In the genomic region with DNA sequence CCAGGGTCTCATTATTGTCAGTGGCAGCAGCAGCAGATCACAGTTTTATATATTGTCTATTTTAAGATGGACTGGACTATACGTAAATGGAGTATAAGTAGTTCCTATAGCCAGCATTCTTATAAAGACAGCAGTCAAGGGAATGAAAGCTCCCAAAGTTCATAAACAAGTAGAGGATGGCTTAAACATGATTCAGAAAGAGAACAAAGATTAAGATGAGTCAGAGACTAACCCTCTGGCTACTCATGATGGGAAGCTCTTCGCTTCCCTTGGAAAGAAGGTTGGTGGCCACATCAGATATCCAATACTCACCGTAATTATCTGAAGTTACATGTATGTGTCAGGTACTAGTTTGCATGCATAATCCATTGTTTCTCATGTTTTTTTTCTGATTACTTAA, we compare ENCODE assay signal across 17 cellular contexts.
DNase-seq lines count a peak whose midpoint lies in the region; ATAC-seq and TF ChIP-seq lines count a peak whose summit lies in the region.
"Had no signal": no experiment of that assay in that cellular context is flagged by ENCODE, and none has a peak within 500 bp of the region (broad histone marks: within the 10 kb centered on the region; RNA-seq: fewer than 3 reads in every experiment).

No MANE protein-coding gene starts in this region.

- peak; percentile 70 for DNase-seq in MCF 10A (ENCODE audit: unreplicated experiment)
- DNase-seq in breast epithelium (ENCODE audit: low spot score in 2 of 2): no peak
- peak; percentile 51 for DNase-seq in astrocyte of the cerebellum (ENCODE audit: low read depth)
- DNase-seq in foreskin melanocyte: peak; percentile 48
- no peak for DNase-seq in body of pancreas
- DNase-seq in esophagus squamous epithelium (lab: John Stamatoyannopoulos, UW): no peak
- DNase-seq: activated CD4-positive, alpha-beta T cell treated with anti-CD3 and anti-CD28 coated beads for 4 hours; activated T-cell treated with anti-CD3 and anti-CD28 coated beads, Interleukin-2, amount 50 U/mL, for 48 hours; amniotic stem cell; Calu3; effector CD8-positive, alpha-beta T cell; hippocampal formation; NCI-H1092 had no signal

- H3K4me1 ChIP-seq in breast epithelium: no peaks in the 10 kb centered on the region
- no peaks in the 10 kb centered on the region for H3K4me1 ChIP-seq in body of pancreas
- no peaks in the 10 kb centered on the region for H3K4me1 ChIP-seq in esophagus squamous epithelium
- H3K4me1 ChIP-seq: neural progenitor cell had no signal

- H3K27me3 Mint-ChIP-seq in MCF 10A (ENCODE audit: insufficient read depth, unreplicated experiment): no peaks in the 10 kb centered on the region

- intact Hi-C loops in MCF 10A (cut with micrococcal nuclease): no loop called here
- intact Hi-C loops in breast epithelium (cut with DNase I; ENCODE audit: low total_unique reads): no loop called here
- intact Hi-C loops in body of pancreas (cut with DNase I): no loop called here
- intact Hi-C loops in esophagus squamous epithelium (cut with DNase I): no loop called here

- no TSS peak for BruUV-seq in MCF 10A (replicated peaks; lab: Mats Ljungman, UMichigan)

- H3K4me3 Mint-ChIP-seq in MCF 10A (ENCODE audit: unreplicated experiment): no peak overlapping the region
- H3K4me3 Mint-ChIP-seq: neural progenitor cell had no signal

- H3K36me3 ChIP-seq in breast epithelium (no peaks in the 10 kb centered on the region), body of pancreas (replicated peaks in 1 of 2; ENCODE audit: insufficient read depth in 1 of 2, low read depth in 2 of 2) (no peaks in the 10 kb centered on the region), esophagus squamous epithelium (no peaks in the 10 kb centered on the region)
- H3K36me3 ChIP-seq: neural progenitor cell had no signal

- in situ Hi-C loops in astrocyte of the cerebellum (cut with HindIII; ENCODE audit: low sequenced_read_pairs): no loop called here

- H3K9me3 ChIP-seq in breast epithelium (no peaks in the 10 kb centered on the region), body of pancreas (no peaks in the 10 kb centered on the region), esophagus squamous epithelium (no peaks in the 10 kb centered on the region)

- peaks cover 7% of the 10 kb centered on the region for H3K9me3 Mint-ChIP-seq in MCF 10A (ENCODE audit: unreplicated experiment)
- H3K9me3 Mint-ChIP-seq: neural progenitor cell had no signal

- 71 to 72% methylated on average over 3 of the region's 3 CpGs for WGBS in body of pancreas, 2 donors
- 44 to 46% methylated on average over 3 of the region's 3 CpGs for whole genome bisulfite sequencing in esophagus squamous epithelium, 2 donors

- TF ChIP-seq POLR2A in breast epithelium (IDR thresholded peaks at IDR 0.05): no peak
- no peak for TF ChIP-seq POLR2A in body of pancreas (IDR thresholded peaks at IDR 0.05)
- TF ChIP-seq POLR2A in esophagus squamous epithelium (IDR thresholded peaks at IDR 0.05): no peak

- H3K27me3 ChIP-seq in breast epithelium: no peaks in the 10 kb centered on the region
- no peaks in the 10 kb centered on the region for H3K27me3 ChIP-seq in body of pancreas
- no peaks in the 10 kb centered on the region for H3K27me3 ChIP-seq in esophagus squamous epithelium
- H3K27me3 ChIP-seq: neural progenitor cell had no signal

- H3K27ac ChIP-seq in breast epithelium: no peak overlapping the region
- H3K27ac ChIP-seq in body of pancreas: no peak overlapping the region
- H3K27ac ChIP-seq in esophagus squamous epithelium: no peak overlapping the region
- H3K27ac ChIP-seq: 22Rv1, neural progenitor cell had no signal

- TF ChIP-seq CTCF in MCF 10A (IDR thresholded peaks at IDR 0.05; ENCODE audit: unreplicated experiment) (no peak), breast epithelium (IDR thresholded peaks at IDR 0.05) (no peak), astrocyte of the cerebellum (IDR thresholded peaks at IDR 0.05; ENCODE audit: low read depth, low read length, missing control alignments) (no peak), body of pancreas (IDR thresholded peaks at IDR 0.05) (no peak), esophagus squamous epithelium (IDR thresholded peaks at IDR 0.05) (no peak)

- POLR2A ChIA-PET in MCF 10A (lab: Yijun Ruan, JAX): interaction anchor here (0.7 to 1.7 kb wide), 4 partner anchors 10 to 198 kb away, joined by 3 to 11 read pairs (median 4); no protein-coding TSS in a partner anchor

- ATAC-seq in GM21576 (IDR thresholded peaks at IDR 0.05; ENCODE audit: unreplicated experiment) (no peak), body of pancreas (no peak), HG03025 (IDR thresholded peaks at IDR 0.05; ENCODE audit: low FRiP score, unreplicated experiment) (no peak)

- CTCF ChIA-PET in MCF 10A (lab: Yijun Ruan, JAX): interaction anchor here (0.7 kb wide), 1 partner anchor 279 kb away, joined by 3 read pairs; no protein-coding TSS in a partner anchor

- no peak overlapping the region for H3K27ac Mint-ChIP-seq in MCF 10A (ENCODE audit: low read depth, unreplicated experiment)
- H3K27ac Mint-ChIP-seq: neural progenitor cell had no signal

- peaks cover 17% of the 10 kb centered on the region for H3K4me1 Mint-ChIP-seq in MCF 10A (ENCODE audit: insufficient read depth, unreplicated experiment)
- H3K4me1 Mint-ChIP-seq: neural progenitor cell had no signal

- H3K36me3 Mint-ChIP-seq in MCF 10A (ENCODE audit: insufficient read depth, unreplicated experiment): no peaks in the 10 kb centered on the region
- H3K36me3 Mint-ChIP-seq: neural progenitor cell had no signal

- no peak overlapping the region for H3K4me3 ChIP-seq in breast epithelium
- H3K4me3 ChIP-seq in astrocyte of the cerebellum (ENCODE audit: low read depth, low read length): no peak overlapping the region
- no peak overlapping the region for H3K4me3 ChIP-seq in body of pancreas
- H3K4me3 ChIP-seq in esophagus squamous epithelium: no peak overlapping the region
- H3K4me3 ChIP-seq: neural progenitor cell had no signal

Comparison
In these comparisons a context has a peak if more than half of its experiments do, and no peak if none do; other contexts are left out.
1. DNase-seq: peak in MCF 10A (single experiment), astrocyte of the cerebellum (single experiment) and foreskin melanocyte (single experiment); none in breast epithelium (0 of 2), body of pancreas (0 of 4) and esophagus squamous epithelium (single experiment).